Comparison of ENCODE assay signal across 13 cellular contexts in the genomic region with DNA sequence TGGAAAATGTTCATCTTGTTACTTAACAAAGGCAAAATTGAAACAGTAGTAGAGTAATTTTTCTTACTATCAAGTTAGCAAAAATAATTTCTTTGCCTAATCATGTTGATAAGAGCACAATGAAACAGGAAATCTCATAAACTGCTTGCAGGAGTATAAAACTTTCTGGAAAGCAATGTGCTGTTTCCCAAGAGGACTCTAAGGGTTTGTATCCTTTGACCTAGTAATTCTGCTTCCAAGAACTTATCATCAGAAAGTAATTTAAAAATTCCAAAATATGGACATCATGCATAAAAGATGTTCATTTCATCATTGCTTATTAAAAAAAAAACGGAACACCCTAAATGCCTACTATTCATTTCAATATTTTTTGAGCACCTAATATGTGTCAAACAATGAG. TPM values are rescaled to one million over a fixed set of nuclear protein-coding genes. Genes with fewer than 3 reads are reported as not detected.
DNase-seq lines count a peak whose midpoint lies in the region; ATAC-seq and TF ChIP-seq lines count a peak whose summit lies in the region.
"Had no signal": no experiment of that assay in that cellular context is flagged by ENCODE, and none has a peak within 500 bp of the region (broad histone marks: within the 10 kb centered on the region; RNA-seq: fewer than 3 reads in every experiment).

No MANE protein-coding gene starts in this region.

- no peaks in the 10 kb centered on the region for H3K27me3 ChIP-seq in body of pancreas

- H3K4me1 ChIP-seq in body of pancreas, result no peaks in the 10 kb centered on the region

- H3K4me3 Mint-ChIP-seq in stimulated activated naive CD8-positive, alpha-beta T cell treated with anti-CD3 and anti-CD28 coated beads, Interleukin-15, Interleukin-2, amounts not matched to agents 100 ng/mL and 50 ng/mL, for 24 hours, result peak overlapping the region; percentile 59
- peak overlapping the region in 1 of 2 donors; percentile 27 for H3K4me3 Mint-ChIP-seq in stimulated activated naive CD8-positive, alpha-beta T cell treated with anti-CD3 and anti-CD28 coated beads, Interleukin-15, amount 100 ng/mL, for 72 hours
- H3K4me3 Mint-ChIP-seq in progenitor cell of endocrine pancreas (ENCODE audit: low read depth), result no peak overlapping the region

- H3K27ac Mint-ChIP-seq in stimulated activated naive CD8-positive, alpha-beta T cell treated with anti-CD3 and anti-CD28 coated beads, Interleukin-15, Interleukin-2, amounts not matched to agents 100 ng/mL and 50 ng/mL, for 24 hours, result peak overlapping the region; percentile 76
- no peak overlapping the region for H3K27ac Mint-ChIP-seq in stimulated activated naive CD8-positive, alpha-beta T cell treated with anti-CD3 and anti-CD28 coated beads, Interleukin-15, amount 100 ng/mL, for 72 hours
- H3K27ac Mint-ChIP-seq in progenitor cell of endocrine pancreas, result no peak overlapping the region

- no peak for TF ChIP-seq CTCF in body of pancreas (IDR thresholded peaks at IDR 0.05)
- TF ChIP-seq CTCF in progenitor cell of endocrine pancreas (IDR thresholded peaks at IDR 0.05; ENCODE audit: unreplicated experiment), result no peak

- H3K4me3 ChIP-seq in body of pancreas, result no peak overlapping the region

- H3K9me3 ChIP-seq in body of pancreas, result no peaks in the 10 kb centered on the region

- no peak for TF ChIP-seq POLR2A in body of pancreas (IDR thresholded peaks at IDR 0.05)

- H3K4me1 Mint-ChIP-seq in stimulated activated naive CD8-positive, alpha-beta T cell treated with anti-CD3 and anti-CD28 coated beads, Interleukin-15, Interleukin-2, amounts not matched to agents 100 ng/mL and 50 ng/mL, for 24 hours (ENCODE audit: low read depth), result peaks cover 96% of the 10 kb centered on the region
- peaks cover 95% of the 10 kb centered on the region for H3K4me1 Mint-ChIP-seq in stimulated activated naive CD8-positive, alpha-beta T cell treated with anti-CD3 and anti-CD28 coated beads, Interleukin-15, amount 100 ng/mL, for 72 hours
- peaks cover 5% of the 10 kb centered on the region for H3K4me1 Mint-ChIP-seq in progenitor cell of endocrine pancreas (ENCODE audit: low read depth)

- WGBS in body of pancreas, 2 donors, result 61 to 75% methylated on average over 1 of the region's 1 CpG

- H3K27me3 Mint-ChIP-seq in stimulated activated naive CD8-positive, alpha-beta T cell treated with anti-CD3 and anti-CD28 coated beads, Interleukin-15, Interleukin-2, amounts not matched to agents 100 ng/mL and 50 ng/mL, for 24 hours, result no peaks in the 10 kb centered on the region
- H3K27me3 Mint-ChIP-seq in stimulated activated naive CD8-positive, alpha-beta T cell treated with anti-CD3 and anti-CD28 coated beads, Interleukin-15, amount 100 ng/mL, for 72 hours, result no peaks in the 10 kb centered on the region
- H3K27me3 Mint-ChIP-seq in progenitor cell of endocrine pancreas, result no peaks in the 10 kb centered on the region

- intact Hi-C loops in body of pancreas (cut with DNase I), result no loop called here

- H3K36me3 Mint-ChIP-seq in stimulated activated naive CD8-positive, alpha-beta T cell treated with anti-CD3 and anti-CD28 coated beads, Interleukin-15, Interleukin-2, amounts not matched to agents 100 ng/mL and 50 ng/mL, for 24 hours (ENCODE audit: low read depth), result peaks cover 9% of the 10 kb centered on the region
- no peaks in the 10 kb centered on the region for H3K36me3 Mint-ChIP-seq in progenitor cell of endocrine pancreas (ENCODE audit: insufficient read depth)

- H3K36me3 ChIP-seq in body of pancreas (replicated peaks in 1 of 2; ENCODE audit: insufficient read depth in 1 of 2, low read depth in 2 of 2), result no peaks in the 10 kb centered on the region

- no peaks in the 10 kb centered on the region for H3K9me3 Mint-ChIP-seq in stimulated activated naive CD8-positive, alpha-beta T cell treated with anti-CD3 and anti-CD28 coated beads, Interleukin-15, Interleukin-2, amounts not matched to agents 100 ng/mL and 50 ng/mL, for 24 hours
- H3K9me3 Mint-ChIP-seq in stimulated activated naive CD8-positive, alpha-beta T cell treated with anti-CD3 and anti-CD28 coated beads, Interleukin-15, amount 100 ng/mL, for 72 hours, result no peaks in the 10 kb centered on the region
- H3K9me3 Mint-ChIP-seq in progenitor cell of endocrine pancreas (ENCODE audit: low read depth), result no peaks in the 10 kb centered on the region

- ATAC-seq in stimulated activated naive CD8-positive, alpha-beta T cell treated with anti-CD3 and anti-CD28 coated beads, Interleukin-15, amount 100 ng/mL, for 72 hours, result no peak
- peak; percentile 21 for ATAC-seq in body of pancreas
- ATAC-seq in HG03280 (IDR thresholded peaks at IDR 0.05; ENCODE audit: unreplicated experiment), result no peak
- ATAC-seq in GM19023 (IDR thresholded peaks at IDR 0.05; ENCODE audit: unreplicated experiment), result no peak

- DNase-seq in stimulated activated naive CD8-positive, alpha-beta T cell treated with anti-CD3 and anti-CD28 coated beads, Interleukin-15, amount 100 ng/mL, for 72 hours, result no peak
- DNase-seq in body of pancreas (no peak), iris pigment epithelial cell (ENCODE audit: low read depth) (peak; percentile 33), progenitor cell of endocrine pancreas (ENCODE audit: low spot score, unreplicated experiment) (no peak), SW 1271 (lab: John Stamatoyannopoulos, UW) (no peak)
- DNase-seq: activated naive CD4-positive, alpha-beta T cell treated with anti-CD3 and anti-CD28 coated beads, Interleukin-2, amount 50 U/mL, for 16 hours; NK-92 treated with Interleukin-12 subunit alpha and Interleukin-12 subunit beta, amount 100 ng/mL, for 24 hours; nucleus accumbens; stimulated activated CD4-positive, alpha-beta T cell treated with anti-CD3 and anti-CD28 coated beads, Interleukin-12 subunit alpha, Interleukin-12 subunit beta, amount 100 ng/mL, for 4 hours had no signal

- no peak overlapping the region for H3K27ac ChIP-seq in body of pancreas
- H3K27ac ChIP-seq: HL-60 had no signal

RNA-seq across cellular contexts. Expression of a gene that starts 46.1 kb away (rescaled TPM):
- total RNA-seq in body of pancreas (10 to 100 TPM in 1 of 2 donors, 1 to 10 TPM in 1; 9.6 to 12.5 TPM), progenitor cell of endocrine pancreas (3.6 and 5.1 TPM in 2 replicates)
